ENCODE assay signal across 8 cellular contexts in the genomic region with DNA sequence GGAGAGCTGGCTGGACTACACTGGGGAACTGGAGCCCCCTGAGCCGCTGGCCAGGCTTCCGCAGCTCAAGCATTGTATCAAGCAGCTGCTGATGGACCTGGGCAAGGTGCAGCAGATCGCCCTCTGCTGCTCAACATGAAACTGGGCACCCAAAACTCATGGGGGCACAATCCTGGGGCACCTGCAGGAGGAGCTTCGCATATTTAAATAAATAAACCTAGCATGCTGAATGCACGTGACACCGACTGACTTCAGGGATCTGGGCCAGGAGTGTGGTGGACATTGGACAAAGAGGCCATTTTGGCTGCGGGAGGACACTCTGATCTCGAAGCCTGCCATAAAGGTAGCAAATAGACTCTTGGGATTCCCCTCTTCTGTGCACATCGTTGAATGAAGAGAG.
A peak's percentile ranks its signal among the peaks of the same experiment; 100 is the strongest.
DNase-seq lines count a peak whose midpoint lies in the region; ATAC-seq, FAIRE-seq and TF ChIP-seq lines count a peak whose summit lies in the region.

No MANE protein-coding gene starts in this region.

- H3K27ac Mint-ChIP-seq in effector memory CD8-positive, alpha-beta T cell: peak overlapping the region in 1 of 2 donors; percentile 56

- ATAC-seq in effector memory CD8-positive, alpha-beta T cell (replicated peaks): peak; percentile 55
- no peak for ATAC-seq in HG03378 (IDR thresholded peaks at IDR 0.05; ENCODE audit: unreplicated experiment)

- no peak overlapping the region for H3K27ac ChIP-seq in effector memory CD4-positive, alpha-beta T cell (ENCODE audit: insufficient read depth, low read length, poor library complexity, severe bottlenecking)

- no peaks in the 10 kb centered on the region for H3K9me3 ChIP-seq in effector memory CD4-positive, alpha-beta T cell (ENCODE audit: control insufficient read depth, low read length)

- H3K27me3 ChIP-seq in effector memory CD4-positive, alpha-beta T cell (replicated peaks; ENCODE audit: control insufficient read depth, insufficient read depth, low read length, poor library complexity, severe bottlenecking): no peaks in the 10 kb centered on the region

- FAIRE-seq in RCC 7860 (lab: Jason Lieb, UNC): no peak
- no peak for FAIRE-seq in GM19239 (lab: Jason Lieb, UNC)

- H3K9me3 Mint-ChIP-seq in effector memory CD8-positive, alpha-beta T cell: no peaks in the 10 kb centered on the region

- H3K4me3 ChIP-seq in AG10803 (ENCODE audit: low read length) (no peak overlapping the region), GM12875 (ENCODE audit: low read depth, low read length) (no peak overlapping the region)
- no peak overlapping the region for H3K4me3 ChIP-seq in effector memory CD4-positive, alpha-beta T cell (ENCODE audit: insufficient read depth, low read depth, low read length, poor library complexity, severe bottlenecking)

- no peaks in the 10 kb centered on the region for H3K27me3 Mint-ChIP-seq in effector memory CD8-positive, alpha-beta T cell

- TF ChIP-seq CTCF in AG10803 (conservative IDR thresholded peaks at IDR 0.05; ENCODE audit: low read length) (peak; percentile 32), GM12875 (IDR thresholded peaks at IDR 0.05; ENCODE audit: borderline replicate concordance, insufficient read depth, low read depth, low read length) (peak; percentile 41; the same call in 1 of the 2 replicates)

- no peak overlapping the region for H3K4me3 Mint-ChIP-seq in effector memory CD8-positive, alpha-beta T cell

- peaks cover 5 to 12% of the 10 kb centered on the region in 2 donors for H3K4me1 Mint-ChIP-seq in effector memory CD8-positive, alpha-beta T cell (ENCODE audit: low read depth in 2 of 2)

- H3K36me3 Mint-ChIP-seq in effector memory CD8-positive, alpha-beta T cell (ENCODE audit: insufficient read depth): peaks cover 44% of the 10 kb centered on the region

- H3K4me1 ChIP-seq in effector memory CD4-positive, alpha-beta T cell (ENCODE audit: control insufficient read depth, insufficient read depth, low read length, poor library complexity, severe bottlenecking): peaks cover 8% of the 10 kb centered on the region

- DNase-seq in AG10803 (ENCODE audit: low read depth): peak; percentile 8
- peak; percentile 34 for DNase-seq in RCC 7860 (ENCODE audit: low spot score)
- DNase-seq in effector memory CD8-positive, alpha-beta T cell: peak in 1 of 3 experiments; percentile 8
- peak; percentile 18 for DNase-seq in stimulated activated CD4-positive, alpha-beta T cell treated with anti-CD3 and anti-CD28 coated beads, Interleukin-4, amount 100 ng/mL, for 24 hours
- no peak for DNase-seq in GM19239 (ENCODE audit: insufficient read length, low spot score)
- DNase-seq in effector memory CD4-positive, alpha-beta T cell: no peak

- peaks cover 27% of the 10 kb centered on the region for H3K36me3 ChIP-seq in effector memory CD4-positive, alpha-beta T cell (ENCODE audit: control insufficient read depth, insufficient read depth, low read length)

Comparison
In these comparisons a context has a peak if more than half of its experiments do, and no peak if none do; other contexts are left out.
1. DNase-seq: peak in AG10803 (single experiment), RCC 7860 (single experiment) and stimulated activated CD4-positive, alpha-beta T cell treated with anti-CD3 and anti-CD28 coated beads, Interleukin-4, amount 100 ng/mL, for 24 hours (single experiment); none in GM19239 (single experiment) and effector memory CD4-positive, alpha-beta T cell (0 of 3).